ENCODE assay signal across 37 cellular contexts in the genomic region with DNA sequence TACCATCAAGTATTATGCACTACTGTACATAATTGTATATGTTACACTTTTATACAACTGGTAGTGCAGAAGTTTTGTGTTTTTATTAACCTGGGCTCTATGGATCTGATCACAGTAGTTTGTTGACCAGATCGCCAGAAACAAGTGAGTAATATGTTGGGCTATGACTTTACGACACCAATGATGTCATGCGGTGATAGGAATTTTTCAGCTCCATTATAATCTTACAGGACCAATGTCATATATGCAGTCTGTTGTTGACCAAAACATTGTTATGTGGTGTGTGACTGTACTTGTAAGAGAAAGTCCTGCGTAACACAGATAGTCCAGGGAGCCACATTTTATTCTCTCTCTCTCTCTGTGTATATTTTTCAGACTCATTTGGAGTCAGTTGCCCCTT. TPM values are rescaled to one million over a fixed set of nuclear protein-coding genes. Genes with fewer than 3 reads are reported as not detected.
"Had no signal": no experiment of that assay in that cellular context is flagged by ENCODE, and none has a peak within 500 bp of the region (broad histone marks: within the 10 kb centered on the region; RNA-seq: fewer than 3 reads in every experiment).

No MANE protein-coding gene starts in this region.

- H3K27ac ChIP-seq: adrenal gland, body of pancreas, gastroesophageal sphincter, heart right ventricle, WERI-Rb-1 had no signal

- H3K9me3 Mint-ChIP-seq: activated B cell treated with CpG ODN at 0.5 μM for 24 hours; activated CD4-positive, alpha-beta memory T cell treated with anti-CD3 and anti-CD28 coated beads for 36 hours; activated naive CD4-positive, alpha-beta T cell treated with anti-CD3 and anti-CD28 coated beads for 36 hours; activated naive CD4-positive, alpha-beta T cell treated with anti-CD3 and anti-CD28 coated beads, Interleukin-2, amount 50 U/mL, for 24 hours; activated naive CD8-positive, alpha-beta T cell treated with anti-CD3 and anti-CD28 coated beads for 36 hours; activated naive CD8-positive, alpha-beta T cell treated with anti-CD3 and anti-CD28 coated beads, Interleukin-2, amount 50 U/mL, for 24 hours; activated T-helper 1 cell treated with anti-CD3 and anti-CD28 coated beads, Interleukin-12 subunit alpha, Interleukin-12 subunit beta, Interleukin-2, Interleukin-4 antibody, amounts not matched to agents 30 ng/mL and 10 ng/mL and 1 ng/mL, durations not matched to agents 14 hours and 24 hours and 36 hours; activated T-helper 2 cell treated with anti-CD3 and anti-CD28 coated beads, Interferon-gamma antibody, Interleukin-2, Interleukin-4, amounts not matched to agents 10 μg/mL and 5 μg/mL and 100 μg/mL, durations not matched to agents 14 hours and 24 hours and 36 hours; endodermal cell; T-helper 2 cell treated with Interferon-gamma antibody and Interleukin-4, amounts not matched to agents 5 μg/mL and 100 μg/mL, for 36 hours had no signal

- H3K36me3 Mint-ChIP-seq: activated CD4-positive, alpha-beta memory T cell treated with anti-CD3 and anti-CD28 coated beads for 36 hours; activated CD8-positive, alpha-beta memory T cell treated with anti-CD3 and anti-CD28 coated beads, Interleukin-2, amount 10 ng/mL, durations not matched to agents 7 days and 5 days; activated naive CD4-positive, alpha-beta T cell treated with anti-CD3 and anti-CD28 coated beads, Interleukin-2, amount 50 U/mL, for 24 hours; activated naive CD8-positive, alpha-beta T cell treated with anti-CD3 and anti-CD28 coated beads for 36 hours had no signal

- H3K36me3 ChIP-seq: adrenal gland, gastroesophageal sphincter, heart right ventricle, WERI-Rb-1 had no signal

- H3K9me3 ChIP-seq: adrenal gland, body of pancreas, gastroesophageal sphincter had no signal

- ATAC-seq: activated CD4-positive, CD25-positive, alpha-beta regulatory T cell treated with anti-CD3 and anti-CD28 coated beads, Interleukin-2, amount 50 U/mL, for 24 hours; activated CD8-positive, alpha-beta memory T cell treated with anti-CD3 and anti-CD28 coated beads, Interleukin-2, amount 10 ng/mL, durations not matched to agents 7 days and 5 days; activated CD8-positive, alpha-beta T cell treated with anti-CD3 and anti-CD28 coated beads, Interleukin-2, amount 10 ng/mL, durations not matched to agents 7 days and 5 days; activated naive CD8-positive, alpha-beta T cell treated with anti-CD3 and anti-CD28 coated beads, Interleukin-2, amount 50 U/mL, for 24 hours; body of pancreas; esophagus mucosa; gastroesophageal sphincter; heart right ventricle; T-helper 17 cell had no signal

- FAIRE-seq: colon had no signal

- DNase-seq: activated B cell treated with CpG ODN at 0.5 μM for 24 hours; activated CD4-positive, alpha-beta memory T cell treated with anti-CD3 and anti-CD28 coated beads for 36 hours; activated CD4-positive, alpha-beta T cell treated with anti-CD3 and anti-CD28 coated beads for 48 hours; activated CD8-positive, alpha-beta memory T cell treated with anti-CD3 and anti-CD28 coated beads, Interleukin-2, amount 10 ng/mL, durations not matched to agents 7 days and 5 days; activated CD8-positive, alpha-beta memory T cell treated with anti-CD3 and anti-CD28 coated beads, Interleukin-2, amount 50 U/mL, for 4 hours; activated CD8-positive, alpha-beta T cell treated with anti-CD3 and anti-CD28 coated beads, Interleukin-2, amount 10 ng/mL, durations not matched to agents 7 days and 5 days; activated effector memory CD4-positive, alpha-beta T cell treated with anti-CD3 and anti-CD28 coated beads, Interleukin-2, amount 50 U/mL, for 16 hours; activated naive CD4-positive, alpha-beta T cell treated with anti-CD3 and anti-CD28 coated beads for 36 hours; activated naive CD8-positive, alpha-beta T cell treated with anti-CD3 and anti-CD28 coated beads for 36 hours; activated naive CD8-positive, alpha-beta T cell treated with anti-CD3 and anti-CD28 coated beads, Interleukin-2, amount 50 U/mL, for 24 hours; activated T-cell treated with anti-CD3 and anti-CD28 coated beads, Interleukin-2, amount 50 U/mL, for 1 hour; activated T-cell treated with anti-CD3 and anti-CD28 coated beads, Interleukin-2, amount 50 U/mL, for 48 hours; adrenal gland; amygdala; aorta; body of pancreas; caudate nucleus; effector memory CD4-positive, alpha-beta T cell; endodermal cell; foreskin melanocyte; heart right ventricle; T-helper 1 cell; T-helper 17 cell; T1000; WERI-Rb-1 had no signal

- H3K4me3 ChIP-seq: adrenal gland, body of pancreas, gastroesophageal sphincter, heart right ventricle had no signal

- H3K4me3 Mint-ChIP-seq: activated B cell treated with CpG ODN at 0.5 μM for 24 hours; activated CD4-positive, alpha-beta memory T cell treated with anti-CD3 and anti-CD28 coated beads for 36 hours; activated CD8-positive, alpha-beta memory T cell treated with anti-CD3 and anti-CD28 coated beads, Interleukin-2, amount 10 ng/mL, durations not matched to agents 7 days and 5 days; activated CD8-positive, alpha-beta T cell treated with anti-CD3 and anti-CD28 coated beads, Interleukin-2, amount 10 ng/mL, durations not matched to agents 7 days and 5 days; activated naive CD4-positive, alpha-beta T cell treated with anti-CD3 and anti-CD28 coated beads for 36 hours; activated naive CD4-positive, alpha-beta T cell treated with anti-CD3 and anti-CD28 coated beads, Interleukin-2, amount 50 U/mL, for 24 hours; activated naive CD8-positive, alpha-beta T cell treated with anti-CD3 and anti-CD28 coated beads for 36 hours; activated naive CD8-positive, alpha-beta T cell treated with anti-CD3 and anti-CD28 coated beads, Interleukin-2, amount 50 U/mL, for 24 hours; activated T-helper 1 cell treated with anti-CD3 and anti-CD28 coated beads, Interleukin-12 subunit alpha, Interleukin-12 subunit beta, Interleukin-2, Interleukin-4 antibody, amounts not matched to agents 30 ng/mL and 10 ng/mL and 1 ng/mL, durations not matched to agents 14 hours and 24 hours and 36 hours; endodermal cell; T-helper 17 cell; T-helper 2 cell treated with Interferon-gamma antibody and Interleukin-4, amounts not matched to agents 5 μg/mL and 100 μg/mL, for 36 hours had no signal

- H3K27ac Mint-ChIP-seq: activated B cell treated with CpG ODN at 0.5 μM for 24 hours; activated CD4-positive, alpha-beta memory T cell treated with anti-CD3 and anti-CD28 coated beads for 36 hours; activated CD8-positive, alpha-beta memory T cell treated with anti-CD3 and anti-CD28 coated beads, Interleukin-2, amount 10 ng/mL, durations not matched to agents 7 days and 5 days; activated CD8-positive, alpha-beta T cell treated with anti-CD3 and anti-CD28 coated beads, Interleukin-2, amount 10 ng/mL, durations not matched to agents 7 days and 5 days; activated naive CD4-positive, alpha-beta T cell treated with anti-CD3 and anti-CD28 coated beads for 36 hours; activated naive CD4-positive, alpha-beta T cell treated with anti-CD3 and anti-CD28 coated beads, Interleukin-2, amount 50 U/mL, for 24 hours; activated naive CD8-positive, alpha-beta T cell treated with anti-CD3 and anti-CD28 coated beads for 36 hours; activated naive CD8-positive, alpha-beta T cell treated with anti-CD3 and anti-CD28 coated beads, Interleukin-2, amount 50 U/mL, for 24 hours; activated T-helper 1 cell treated with anti-CD3 and anti-CD28 coated beads, Interleukin-12 subunit alpha, Interleukin-12 subunit beta, Interleukin-2, Interleukin-4 antibody, amounts not matched to agents 30 ng/mL and 10 ng/mL and 1 ng/mL, durations not matched to agents 14 hours and 24 hours and 36 hours; activated T-helper 2 cell treated with anti-CD3 and anti-CD28 coated beads, Interferon-gamma antibody, Interleukin-2, Interleukin-4, amounts not matched to agents 10 μg/mL and 5 μg/mL and 100 μg/mL, durations not matched to agents 14 hours and 24 hours and 36 hours; endodermal cell; T-helper 17 cell; T-helper 2 cell treated with Interferon-gamma antibody and Interleukin-4, amounts not matched to agents 5 μg/mL and 100 μg/mL, for 36 hours had no signal

RNA-seq across cellular contexts. Expression of a gene that starts 4.5 kb away (rescaled TPM):
- total RNA-seq: activated CD8-positive, alpha-beta T cell treated with anti-CD3 and anti-CD28 coated beads, Interleukin-2, amount 10 ng/mL, durations not matched to agents 7 days and 5 days; activated naive CD4-positive, alpha-beta T cell treated with anti-CD3 and anti-CD28 coated beads for 36 hours; activated naive CD8-positive, alpha-beta T cell treated with anti-CD3 and anti-CD28 coated beads for 36 hours; aorta; chondrocyte; dermis microvascular lymphatic vessel endothelial cell; esophagus mucosa; fibroblast of villous mesenchyme; gastroesophageal sphincter; glomerular endothelial cell; heart right ventricle; T-helper 17 cell had no signal
- polyA plus RNA-seq: heart right ventricle had no signal

RNA-seq across cellular contexts. Expression of a gene that starts 50.1 kb away (rescaled TPM):
- total RNA-seq: body of pancreas had no signal
